In genomic region chr16:56859636-56860035, GRCh38 we compare ENCODE assay signal across 19 cellular contexts. TPM values are rescaled to one million over a fixed set of nuclear protein-coding genes. Genes with fewer than 3 reads are reported as not detected.
DNase-seq lines count a peak whose midpoint lies in the region; ATAC-seq and TF ChIP-seq lines count a peak whose summit lies in the region.
"Had no signal": no experiment of that assay in that cellular context is flagged by ENCODE, and none has a peak within 500 bp of the region (broad histone marks: within the 10 kb centered on the region; RNA-seq: fewer than 3 reads in every experiment).

No MANE protein-coding gene starts in this region.

- H3K36me3 Mint-ChIP-seq in activated CD4-positive, alpha-beta T cell treated with anti-CD3 and anti-CD28 coated beads for 36 hours (ENCODE audit: low read depth), result no peaks in the 10 kb centered on the region
- H3K36me3 Mint-ChIP-seq in CD8-positive, alpha-beta memory T cell, result no peaks in the 10 kb centered on the region
- no peaks in the 10 kb centered on the region for H3K36me3 Mint-ChIP-seq in activated CD8-positive, alpha-beta T cell treated with anti-CD3 and anti-CD28 coated beads for 36 hours (ENCODE audit: low read depth)
- H3K36me3 Mint-ChIP-seq in nephron progenitor cell (ENCODE audit: low read depth), result no peaks in the 10 kb centered on the region

- no peaks in the 10 kb centered on the region for H3K27me3 Mint-ChIP-seq in activated CD4-positive, alpha-beta T cell treated with anti-CD3 and anti-CD28 coated beads for 36 hours
- H3K27me3 Mint-ChIP-seq in CD8-positive, alpha-beta memory T cell, result no peaks in the 10 kb centered on the region
- H3K27me3 Mint-ChIP-seq in activated CD8-positive, alpha-beta T cell treated with anti-CD3 and anti-CD28 coated beads for 36 hours, result no peaks in the 10 kb centered on the region
- peaks cover 3% of the 10 kb centered on the region for H3K27me3 Mint-ChIP-seq in nephron progenitor cell (ENCODE audit: low read depth, poor library complexity)

- intact Hi-C loops in activated CD4-positive, alpha-beta T cell treated with anti-CD3 and anti-CD28 coated beads for 36 hours (cut with DNase I, micrococcal nuclease), result loop anchor here (10.0 kb wide), 2 partner anchors 185 to 305 kb away; no protein-coding TSS in a partner anchor
- intact Hi-C loops in activated CD8-positive, alpha-beta T cell treated with anti-CD3 and anti-CD28 coated beads for 36 hours (cut with micrococcal nuclease), result no loop called here

- H3K4me3 ChIP-seq in CD8-positive, alpha-beta memory T cell (ENCODE audit: low read length), result peak overlapping the region; percentile 32
- no peak overlapping the region for H3K4me3 ChIP-seq in neutrophil (ENCODE audit: low read depth in 1 of 2, low read length in 1 of 2)
- H3K4me3 ChIP-seq: heart right ventricle, MG63 had no signal

- peaks cover 50% of the 10 kb centered on the region for H3K4me1 ChIP-seq in CD8-positive, alpha-beta memory T cell (ENCODE audit: insufficient read depth, low read length)
- peaks cover 63 to 71% of the 10 kb centered on the region in 2 experiments for H3K4me1 ChIP-seq in neutrophil (ENCODE audit: control insufficient read depth in 1 of 2, insufficient read depth in 1 of 2, low read depth in 1 of 2, low read length in 1 of 2)

- H3K9me3 Mint-ChIP-seq in activated CD4-positive, alpha-beta T cell treated with anti-CD3 and anti-CD28 coated beads for 36 hours (ENCODE audit: low read depth), result no peaks in the 10 kb centered on the region
- no peaks in the 10 kb centered on the region for H3K9me3 Mint-ChIP-seq in CD8-positive, alpha-beta memory T cell
- H3K9me3 Mint-ChIP-seq in activated CD8-positive, alpha-beta T cell treated with anti-CD3 and anti-CD28 coated beads for 36 hours, result no peaks in the 10 kb centered on the region
- H3K9me3 Mint-ChIP-seq in nephron progenitor cell, result no peaks in the 10 kb centered on the region
- H3K9me3 Mint-ChIP-seq: dendritic cell treated with granulocyte-macrophage colony-stimulating factor and Interleukin-4, amounts not matched to agents 40 ng/mL and 50 ng/mL, for 4 days had no signal

- POLR2A ChIA-PET in activated CD4-positive, alpha-beta T cell treated with anti-CD3 and anti-CD28 coated beads for 36 hours (lab: Charles Lee), result interaction anchor here (0.6 kb wide), 1 partner anchor 79 kb away, joined by 5 read pairs; no protein-coding TSS in a partner anchor
- POLR2A ChIA-PET in CD8-positive, alpha-beta memory T cell (lab: Charles Lee), result interaction anchor here (1.3 kb wide), 1 partner anchor 12 kb away, joined by 3 read pairs; no protein-coding TSS in a partner anchor
- POLR2A ChIA-PET in activated CD8-positive, alpha-beta T cell treated with anti-CD3 and anti-CD28 coated beads for 36 hours (lab: Charles Lee), result interaction anchor here (1.2 to 2.2 kb wide), 6 partner anchors 10 to 88 kb away, joined by 3 to 9 read pairs (median 6); partner anchors contain the start of gene HERPUD1

- H3K9me3 ChIP-seq in CD8-positive, alpha-beta memory T cell (ENCODE audit: low read length), result no peaks in the 10 kb centered on the region
- H3K9me3 ChIP-seq in neutrophil, result no peaks in the 10 kb centered on the region
- H3K9me3 ChIP-seq: BE2C, heart right ventricle, MG63 had no signal

- no peaks in the 10 kb centered on the region for H3K27me3 ChIP-seq in CD8-positive, alpha-beta memory T cell (ENCODE audit: insufficient read depth, low read length, poor library complexity, severe bottlenecking)
- H3K27me3 ChIP-seq in neutrophil, result no peaks in the 10 kb centered on the region
- H3K27me3 ChIP-seq: BE2C, heart right ventricle, MG63 had no signal

- H3K27ac ChIP-seq in CD8-positive, alpha-beta memory T cell (ENCODE audit: low read depth, low read length), result no peak overlapping the region
- H3K27ac ChIP-seq in neutrophil, result peak overlapping the region; percentile 84

- no peak overlapping the region for H3K4me3 Mint-ChIP-seq in activated CD4-positive, alpha-beta T cell treated with anti-CD3 and anti-CD28 coated beads for 36 hours
- peak overlapping the region in 2 of 7 donors; percentile 3 to 85 for H3K4me3 Mint-ChIP-seq in CD8-positive, alpha-beta memory T cell
- no peak overlapping the region for H3K4me3 Mint-ChIP-seq in activated CD8-positive, alpha-beta T cell treated with anti-CD3 and anti-CD28 coated beads for 36 hours
- no peak overlapping the region for H3K4me3 Mint-ChIP-seq in nephron progenitor cell
- H3K4me3 Mint-ChIP-seq: dendritic cell treated with granulocyte-macrophage colony-stimulating factor and Interleukin-4, amounts not matched to agents 40 ng/mL and 50 ng/mL, for 4 days had no signal

- no peak for TF ChIP-seq CTCF in activated CD8-positive, alpha-beta T cell treated with anti-CD3 and anti-CD28 coated beads for 36 hours (IDR thresholded peaks at IDR 0.05)
- TF ChIP-seq CTCF in neutrophil (IDR thresholded peaks at IDR 0.05) (no peak), nephron progenitor cell (IDR thresholded peaks at IDR 0.05) (no peak)

- peaks cover 24% of the 10 kb centered on the region for H3K4me1 Mint-ChIP-seq in activated CD4-positive, alpha-beta T cell treated with anti-CD3 and anti-CD28 coated beads for 36 hours
- peaks cover 42 to 58% (median 52%) of the 10 kb centered on the region in 3 donors for H3K4me1 Mint-ChIP-seq in CD8-positive, alpha-beta memory T cell
- H3K4me1 Mint-ChIP-seq in activated CD8-positive, alpha-beta T cell treated with anti-CD3 and anti-CD28 coated beads for 36 hours (ENCODE audit: low read depth), result peaks cover 44% of the 10 kb centered on the region
- H3K4me1 Mint-ChIP-seq in nephron progenitor cell, result peaks cover 46% of the 10 kb centered on the region

- no peaks in the 10 kb centered on the region for H3K36me3 ChIP-seq in CD8-positive, alpha-beta memory T cell (ENCODE audit: insufficient read depth, low read length)
- H3K36me3 ChIP-seq in neutrophil, result no peaks in the 10 kb centered on the region
- H3K36me3 ChIP-seq: BE2C, heart right ventricle, MG63 had no signal

- CTCF ChIA-PET in activated CD4-positive, alpha-beta T cell treated with anti-CD3 and anti-CD28 coated beads for 36 hours (lab: Charles Lee), result interaction anchor here (0.6 to 1.1 kb wide), 4 partner anchors 9 to 360 kb away, joined by 3 to 4 read pairs (median 3); no protein-coding TSS in a partner anchor
- CTCF ChIA-PET in CD8-positive, alpha-beta memory T cell (lab: Charles Lee), result interaction anchor here (1.0 to 3.4 kb wide), 3 partner anchors 9 to 128 kb away, joined by 3 to 19 read pairs (median 3); no protein-coding TSS in a partner anchor
- CTCF ChIA-PET in activated CD8-positive, alpha-beta T cell treated with anti-CD3 and anti-CD28 coated beads for 36 hours (lab: Charles Lee), result interaction anchor here (1.0 to 10.8 kb wide), 3 partner anchors 7 to 68 kb away, joined by 3 to 77 read pairs (median 4); partner anchors contain the start of gene SLC12A3

- peak overlapping the region; percentile 22 for H3K27ac Mint-ChIP-seq in activated CD4-positive, alpha-beta T cell treated with anti-CD3 and anti-CD28 coated beads for 36 hours
- peak overlapping the region in 7 of 8 donors; percentile 48 to 97 (median 94) for H3K27ac Mint-ChIP-seq in CD8-positive, alpha-beta memory T cell
- H3K27ac Mint-ChIP-seq in activated CD8-positive, alpha-beta T cell treated with anti-CD3 and anti-CD28 coated beads for 36 hours, result peak overlapping the region; percentile 71
- H3K27ac Mint-ChIP-seq in nephron progenitor cell, result no peak overlapping the region
- H3K27ac Mint-ChIP-seq: dendritic cell treated with granulocyte-macrophage colony-stimulating factor and Interleukin-4, amounts not matched to agents 40 ng/mL and 50 ng/mL, for 4 days had no signal

- no peak for ATAC-seq in activated CD4-positive, alpha-beta T cell treated with anti-CD3 and anti-CD28 coated beads for 36 hours
- no peak for ATAC-seq in activated CD8-positive, alpha-beta T cell treated with anti-CD3 and anti-CD28 coated beads for 36 hours
- ATAC-seq: HCT116 had no signal

- DNase-seq in activated CD4-positive, alpha-beta T cell treated with anti-CD3 and anti-CD28 coated beads for 36 hours, result no peak
- no peak for DNase-seq in activated CD4-positive, alpha-beta T cell treated with anti-CD3 and anti-CD28 coated beads for 1 hour
- DNase-seq in CD8-positive, alpha-beta memory T cell, result peak in 1 of 5 donors; percentile 19
- no peak for DNase-seq in activated CD8-positive, alpha-beta T cell treated with anti-CD3 and anti-CD28 coated beads for 36 hours
- DNase-seq in nephron progenitor cell (no peak), DMS53 treated with DMSO at 0.1 percent for 48 hours (lab: John Stamatoyannopoulos, UW; ENCODE audit: unreplicated experiment) (no peak), amygdala (lab: John Stamatoyannopoulos, UW) (no peak)
- DNase-seq: BE2C, heart right ventricle, MG63, SW 1271 had no signal

RNA-seq across cellular contexts. Expression of gene SLC12A3, which starts 5.4 kb away (rescaled TPM):
- not detected for total RNA-seq in activated CD4-positive, alpha-beta T cell treated with anti-CD3 and anti-CD28 coated beads for 36 hours
- not detected for total RNA-seq in CD8-positive, alpha-beta memory T cell
- not detected for polyA plus RNA-seq in CD8-positive, alpha-beta memory T cell
- total RNA-seq in activated CD8-positive, alpha-beta T cell treated with anti-CD3 and anti-CD28 coated beads for 36 hours, result not detected
- total RNA-seq: A172, bronchial epithelial cell, heart right ventricle, lower leg skin, posterior vena cava, ureter had no signal
- polyA plus RNA-seq: heart right ventricle had no signal
